In genomic region chr9:97969014-97969413, GRCh38 we compare ENCODE assay signal across 18 cellular contexts. TPM values are rescaled to one million over a fixed set of nuclear protein-coding genes. Genes with fewer than 3 reads are reported as not detected.
"Had no signal": no experiment of that assay in that cellular context is flagged by ENCODE, and none has a peak within 500 bp of the region (broad histone marks: within the 10 kb centered on the region; RNA-seq: fewer than 3 reads in every experiment).

No MANE protein-coding gene starts in this region.

- H3K4me1 Mint-ChIP-seq: stimulated activated memory B cell treated with anti-CD40 and anti-IgM and Interleukin-4, amounts not matched to agents 10 μg/mL and 1 μg/mL and 100 μg/mL, for 72 hours had no signal

- H3K36me3 ChIP-seq: heart right ventricle, neutrophil, ovary, thoracic aorta had no signal

- H3K27me3 ChIP-seq: neutrophil, ovary had no signal

- H3K27ac Mint-ChIP-seq: stimulated activated memory B cell treated with anti-CD40 and anti-IgM and Interleukin-4, amounts not matched to agents 10 μg/mL and 1 μg/mL and 100 μg/mL, for 72 hours; stimulated activated naive CD8-positive, alpha-beta T cell treated with anti-CD3 and anti-CD28 coated beads, Interleukin-15, Interleukin-2, amounts not matched to agents 100 ng/mL and 50 ng/mL, for 24 hours had no signal

- ATAC-seq: esophagus mucosa; heart right ventricle; naive thymus-derived CD4-positive, alpha-beta T cell; right cardiac atrium; stimulated activated memory B cell treated with anti-CD40 and anti-IgM and Interleukin-4, amounts not matched to agents 10 μg/mL and 1 μg/mL and 100 μg/mL, for 72 hours had no signal

- H3K4me3 ChIP-seq: heart right ventricle, ovary, thoracic aorta had no signal

- H3K27ac ChIP-seq: heart right ventricle, neutrophil, ovary, thoracic aorta had no signal

- H3K9me3 Mint-ChIP-seq: naive thymus-derived CD4-positive, alpha-beta T cell; stimulated activated memory B cell treated with anti-CD40 and anti-IgM and Interleukin-4, amounts not matched to agents 10 μg/mL and 1 μg/mL and 100 μg/mL, for 72 hours; stimulated activated naive CD8-positive, alpha-beta T cell treated with anti-CD3 and anti-CD28 coated beads, Interleukin-15, Interleukin-2, amounts not matched to agents 100 ng/mL and 50 ng/mL, for 24 hours had no signal

- DNase-seq: effector memory CD4-positive, alpha-beta T cell; heart right ventricle; hypothalamus; kidney glomerular epithelial cell; naive thymus-derived CD4-positive, alpha-beta T cell; ovary; right cardiac atrium; stimulated activated CD4-positive, alpha-beta T cell treated with anti-CD3 and anti-CD28 coated beads, Interleukin-4, amount 100 ng/mL, for 24 hours; trophoblast cell had no signal

- H3K4me3 Mint-ChIP-seq: stimulated activated memory B cell treated with anti-CD40 and anti-IgM and Interleukin-4, amounts not matched to agents 10 μg/mL and 1 μg/mL and 100 μg/mL, for 72 hours; stimulated activated naive CD8-positive, alpha-beta T cell treated with anti-CD3 and anti-CD28 coated beads, Interleukin-15, Interleukin-2, amounts not matched to agents 100 ng/mL and 50 ng/mL, for 24 hours had no signal

- H3K9me3 ChIP-seq: heart right ventricle, neutrophil, ovary, thoracic aorta had no signal

- H3K36me3 Mint-ChIP-seq: naive thymus-derived CD4-positive, alpha-beta T cell; stimulated activated memory B cell treated with anti-CD40 and anti-IgM and Interleukin-4, amounts not matched to agents 10 μg/mL and 1 μg/mL and 100 μg/mL, for 72 hours had no signal

RNA-seq across cellular contexts. Expression of gene HEMGN, which starts 31.0 kb away (rescaled TPM):
- total RNA-seq: esophagus mucosa, fibroblast of lung, glomerular endothelial cell, lung microvascular endothelial cell, mesenteric fat pad, right cardiac atrium had no signal
